In the genomic region with DNA sequence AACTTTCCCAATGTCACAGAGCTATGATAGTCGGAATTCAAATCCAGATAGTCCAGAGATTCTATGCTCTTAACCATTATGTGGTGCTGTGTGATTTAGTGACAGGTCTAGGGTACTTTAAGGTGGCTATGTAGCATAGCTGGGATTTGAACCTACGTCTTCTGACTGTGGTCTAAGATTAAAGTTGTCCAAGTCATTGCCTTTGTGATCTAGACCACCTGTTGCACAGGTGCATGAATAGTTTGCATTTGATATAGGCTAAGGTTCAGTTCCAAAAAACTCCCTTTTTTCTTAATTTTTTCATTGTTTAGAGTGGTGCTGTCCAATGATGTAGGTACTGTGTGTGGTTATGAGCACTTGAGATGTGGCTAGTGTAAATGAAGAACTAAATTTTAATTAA, we compare ENCODE assay signal across 12 cellular contexts. TPM values are rescaled to one million over a fixed set of nuclear protein-coding genes. Genes with fewer than 3 reads are reported as not detected.
DNase-seq lines count a peak whose midpoint lies in the region; ATAC-seq and TF ChIP-seq lines count a peak whose summit lies in the region.
"Had no signal": no experiment of that assay in that cellular context is flagged by ENCODE, and none has a peak within 500 bp of the region (broad histone marks: within the 10 kb centered on the region; RNA-seq: fewer than 3 reads in every experiment).

No MANE protein-coding gene starts in this region.

- WGBS in transverse colon (ENCODE audit: low coverage in 1 of 2), 2 donors = 88 to 90% methylated on average over 2 of the region's 2 CpGs

- no peak for DNase-seq in CD4-positive, alpha-beta T cell
- no peak for DNase-seq in activated naive CD8-positive, alpha-beta T cell treated with anti-CD3 and anti-CD28 coated beads, Interleukin-2, amount 10 ng/mL, durations not matched to agents 7 days and 5 days
- no peak for DNase-seq in naive thymus-derived CD4-positive, alpha-beta T cell
- DNase-seq in foreskin melanocyte = no peak
- DNase-seq in transverse colon = no peak
- DNase-seq: activated CD4-positive, alpha-beta T cell treated with anti-CD3 and anti-CD28 coated beads for 48 hours; foreskin fibroblast; sigmoid colon had no signal

- peaks cover 11% of the 10 kb centered on the region for H3K4me1 ChIP-seq in HEK293 (ENCODE audit: control insufficient read depth, insufficient read depth, low read length)
- peaks cover 28 to 30% of the 10 kb centered on the region in 2 donors for H3K4me1 ChIP-seq in naive thymus-derived CD4-positive, alpha-beta T cell (ENCODE audit: control insufficient read depth in 2 of 2, insufficient read depth in 2 of 2, low read length in 2 of 2)
- peaks cover 5 to 41% (median 36%) of the 10 kb centered on the region in 4 donors for H3K4me1 ChIP-seq in transverse colon

- TF ChIP-seq CTCF in CD4-positive, alpha-beta T cell (IDR thresholded peaks at IDR 0.05) = no peak
- TF ChIP-seq CTCF in HEK293 (tag by site-specific recombination; IDR thresholded peaks at IDR 0.05) (no peak), transverse colon (IDR thresholded peaks at IDR 0.05) (no peak)

- peaks cover 61% of the 10 kb centered on the region for H3K36me3 Mint-ChIP-seq in CD4-positive, alpha-beta T cell (ENCODE audit: low read depth)
- H3K36me3 Mint-ChIP-seq in activated naive CD8-positive, alpha-beta T cell treated with anti-CD3 and anti-CD28 coated beads, Interleukin-2, amount 10 ng/mL, durations not matched to agents 7 days and 5 days = peaks cover 16% of the 10 kb centered on the region
- peaks cover 0 to 23% (median 17%) of the 10 kb centered on the region in 5 donors for H3K36me3 Mint-ChIP-seq in naive thymus-derived CD4-positive, alpha-beta T cell

- H3K4me1 Mint-ChIP-seq in CD4-positive, alpha-beta T cell (ENCODE audit: low read depth) = peaks cover 67% of the 10 kb centered on the region
- peaks cover 28% of the 10 kb centered on the region for H3K4me1 Mint-ChIP-seq in activated naive CD8-positive, alpha-beta T cell treated with anti-CD3 and anti-CD28 coated beads, Interleukin-2, amount 10 ng/mL, durations not matched to agents 7 days and 5 days
- peaks cover 38 to 75% (median 63%) of the 10 kb centered on the region in 7 donors for H3K4me1 Mint-ChIP-seq in naive thymus-derived CD4-positive, alpha-beta T cell

- no peaks in the 10 kb centered on the region for H3K27me3 ChIP-seq in CD4-positive, alpha-beta T cell (ENCODE audit: control insufficient read depth, insufficient read depth, low read length)
- H3K27me3 ChIP-seq in naive thymus-derived CD4-positive, alpha-beta T cell (ENCODE audit: control insufficient read depth in 2 of 2, insufficient read depth in 2 of 2, low read length in 2 of 2) = no peaks in the 10 kb centered on the region
- H3K27me3 ChIP-seq in transverse colon = no peaks in the 10 kb centered on the region
- H3K27me3 ChIP-seq: ascending aorta, sigmoid colon had no signal

- no peaks in the 10 kb centered on the region for H3K27me3 Mint-ChIP-seq in CD4-positive, alpha-beta T cell
- no peaks in the 10 kb centered on the region for H3K27me3 Mint-ChIP-seq in activated naive CD8-positive, alpha-beta T cell treated with anti-CD3 and anti-CD28 coated beads, Interleukin-2, amount 10 ng/mL, durations not matched to agents 7 days and 5 days
- peaks cover 0 to 5% (median 0%) of the 10 kb centered on the region in 5 donors for H3K27me3 Mint-ChIP-seq in naive thymus-derived CD4-positive, alpha-beta T cell

- H3K36me3 ChIP-seq in HEK293 (ENCODE audit: control insufficient read depth in 2 of 2, insufficient read depth in 1 of 2, low read length in 2 of 2) = peaks cover 16 to 46% of the 10 kb centered on the region in 2 experiments
- peaks cover 0 to 5% (median 0%) of the 10 kb centered on the region in 3 experiments for H3K36me3 ChIP-seq in naive thymus-derived CD4-positive, alpha-beta T cell (ENCODE audit: control insufficient read depth in 2 of 3, insufficient read depth in 3 of 3, low read length in 3 of 3)
- no peaks in the 10 kb centered on the region for H3K36me3 ChIP-seq in transverse colon
- H3K36me3 ChIP-seq: sigmoid colon had no signal

- ATAC-seq in CD4-positive, alpha-beta T cell (ENCODE audit: poor library complexity) = no peak
- ATAC-seq in activated naive CD8-positive, alpha-beta T cell treated with anti-CD3 and anti-CD28 coated beads, Interleukin-2, amount 10 ng/mL, durations not matched to agents 7 days and 5 days (ENCODE audit: low read depth) = no peak
- no peak for ATAC-seq in naive thymus-derived CD4-positive, alpha-beta T cell
- ATAC-seq in HG02759 (IDR thresholded peaks at IDR 0.05; ENCODE audit: unreplicated experiment) = no peak

- POLR2A ChIA-PET in CD4-positive, alpha-beta T cell (lab: Charles Lee) = interaction anchor here (0.9 to 1.4 kb wide), 2 partner anchors 28 to 50 kb away, joined by 3 to 5 read pairs; partner anchors contain the start of gene MATR3
- POLR2A ChIA-PET in HEK293 (lab: Yijun Ruan, JAX) = interaction anchor here (1.5 kb wide), 1 partner anchor 20 kb away, joined by 4 read pairs; no protein-coding TSS in a partner anchor
- POLR2A ChIA-PET in activated naive CD8-positive, alpha-beta T cell treated with anti-CD3 and anti-CD28 coated beads, Interleukin-2, amount 10 ng/mL, durations not matched to agents 7 days and 5 days (lab: Charles Lee) = interaction anchor here (0.6 to 1.4 kb wide), 3 partner anchors 8 to 1601 kb away, joined by 3 to 5 read pairs (median 5); no protein-coding TSS in a partner anchor
- POLR2A ChIA-PET in naive thymus-derived CD4-positive, alpha-beta T cell (lab: Charles Lee) = interaction anchor here (0.7 to 1.2 kb wide), 3 partner anchors 40 to 51 kb away, joined by 3 to 5 read pairs (median 4); partner anchors contain the start of gene MATR3

- H3K9me3 Mint-ChIP-seq in CD4-positive, alpha-beta T cell = no peaks in the 10 kb centered on the region
- H3K9me3 Mint-ChIP-seq in activated naive CD8-positive, alpha-beta T cell treated with anti-CD3 and anti-CD28 coated beads, Interleukin-2, amount 10 ng/mL, durations not matched to agents 7 days and 5 days = no peaks in the 10 kb centered on the region
- peaks cover 0 to 11% (median 0%) of the 10 kb centered on the region in 11 donors for H3K9me3 Mint-ChIP-seq in naive thymus-derived CD4-positive, alpha-beta T cell

- H3K27ac ChIP-seq in CD4-positive, alpha-beta T cell (ENCODE audit: low read depth, low read length) = no peak overlapping the region
- no peak overlapping the region for H3K27ac ChIP-seq in HEK293 (ENCODE audit: extremely low read depth, low read depth, low read length)
- H3K27ac ChIP-seq in naive thymus-derived CD4-positive, alpha-beta T cell (ENCODE audit: low read depth, low read length) = no peak overlapping the region
- no peak overlapping the region for H3K27ac ChIP-seq in transverse colon
- H3K27ac ChIP-seq: ascending aorta, sigmoid colon had no signal

- no peaks in the 10 kb centered on the region for H3K9me3 ChIP-seq in CD4-positive, alpha-beta T cell (ENCODE audit: control insufficient read depth, low read length)
- no peaks in the 10 kb centered on the region for H3K9me3 ChIP-seq in HEK293 (ENCODE audit: control insufficient read depth, insufficient read depth, low read depth, low read length)
- no peaks in the 10 kb centered on the region for H3K9me3 ChIP-seq in naive thymus-derived CD4-positive, alpha-beta T cell (ENCODE audit: control insufficient read depth in 2 of 3, low read length in 3 of 3)
- H3K9me3 ChIP-seq in transverse colon = no peaks in the 10 kb centered on the region
- H3K9me3 ChIP-seq: ascending aorta, sigmoid colon had no signal

- H3K4me3 ChIP-seq in HEK293 (ENCODE audit: low read depth, low read length) (no peak overlapping the region), transverse colon (no peak overlapping the region)
- H3K4me3 ChIP-seq in naive thymus-derived CD4-positive, alpha-beta T cell (ENCODE audit: low read length) = no peak overlapping the region
- H3K4me3 ChIP-seq: sigmoid colon had no signal

- in situ Hi-C loops in transverse colon (cut with MboI; ENCODE audit: low pct_ligation_motif_present in 1 of 4, low pct_unique_long_range_greater_than_20kb in 1 of 4, low sequenced_read_pairs in 3 of 4) = no loop called here

- peak overlapping the region; percentile 24 for H3K27ac Mint-ChIP-seq in CD4-positive, alpha-beta T cell
- no peak overlapping the region for H3K27ac Mint-ChIP-seq in activated naive CD8-positive, alpha-beta T cell treated with anti-CD3 and anti-CD28 coated beads, Interleukin-2, amount 10 ng/mL, durations not matched to agents 7 days and 5 days
- H3K27ac Mint-ChIP-seq in naive thymus-derived CD4-positive, alpha-beta T cell = peak overlapping the region in 4 of 9 donors; percentile 28 to 41 (median 36)

- CTCF ChIA-PET in CD4-positive, alpha-beta T cell (lab: Charles Lee) = no interaction called here
- CTCF ChIA-PET in HEK293 (lab: Yijun Ruan, JAX) = interaction anchor here (0.6 to 0.7 kb wide), 2 partner anchors 16 to 991 kb away, joined by 3 read pairs; no protein-coding TSS in a partner anchor
- CTCF ChIA-PET in naive thymus-derived CD4-positive, alpha-beta T cell (lab: Charles Lee) = no interaction called here

- peak overlapping the region; percentile 74 for H3K4me3 Mint-ChIP-seq in CD4-positive, alpha-beta T cell
- H3K4me3 Mint-ChIP-seq in activated naive CD8-positive, alpha-beta T cell treated with anti-CD3 and anti-CD28 coated beads, Interleukin-2, amount 10 ng/mL, durations not matched to agents 7 days and 5 days = peak overlapping the region; percentile 31
- peak overlapping the region; percentile 65 to 100 (median 95) for H3K4me3 Mint-ChIP-seq in naive thymus-derived CD4-positive, alpha-beta T cell

- intact Hi-C loops in CD4-positive, alpha-beta T cell (cut with DNase I, micrococcal nuclease) = loop anchor here (5.0 kb wide), 5 partner anchors 43 to 767 kb away; partner anchors contain the start of genes HSPA9 (in 1 of the 2), MZB1 (in 1 of the 2) and UBE2D2 (in 1 of the 2)
- intact Hi-C loops in naive thymus-derived CD4-positive, alpha-beta T cell (cut with micrococcal nuclease) = loop anchor here (5.0 to 10.0 kb wide), 7 partner anchors 72 to 1061 kb away; partner anchors contain the start of genes ANKHD1 (in 2 of the 2), CDC25C (in 1 of the 2), CYSTM1 (in 1 of the 2) and FAM53C (in 1 of the 2)
- intact Hi-C loops in transverse colon (cut with DNase I; ENCODE audit: low total_unique reads) = no loop called here

- TF ChIP-seq POLR2A in transverse colon (IDR thresholded peaks at IDR 0.05) = no peak

- TF ChIP-seq EP300 in transverse colon (IDR thresholded peaks at IDR 0.05; ENCODE audit: low read depth) = no peak

RNA-seq across cellular contexts. Expression of gene PAIP2, which starts 2.5 kb away (rescaled TPM):
- total RNA-seq in CD4-positive, alpha-beta T cell = 100 to 1,000 TPM; 151 to 156 TPM
- total RNA-seq in activated naive CD8-positive, alpha-beta T cell treated with anti-CD3 and anti-CD28 coated beads, Interleukin-2, amount 10 ng/mL, durations not matched to agents 7 days and 5 days = 100 to 1,000 TPM; 108 to 118 TPM
- 100 to 1,000 TPM in 3 of 5 experiments, 10 to 100 TPM in 2; 88.8 to 121 (median 106) TPM for total RNA-seq in naive thymus-derived CD4-positive, alpha-beta T cell
- 100 to 1,000 TPM; 374 to 417 TPM for polyA plus RNA-seq in naive thymus-derived CD4-positive, alpha-beta T cell
- 10 to 100 TPM; 13.8 to 67.3 (median 36.5) TPM for total RNA-seq in transverse colon

RNA-seq across cellular contexts. Expression of gene SLC23A1, which starts 38.9 kb away (rescaled TPM):
- not detected for total RNA-seq in CD4-positive, alpha-beta T cell
- total RNA-seq in activated naive CD8-positive, alpha-beta T cell treated with anti-CD3 and anti-CD28 coated beads, Interleukin-2, amount 10 ng/mL, durations not matched to agents 7 days and 5 days = 1 to 10 TPM; 1.3 to 1.8 TPM
- 1 to 10 TPM in 1 of 5 experiments, not detected in 4; 4.7 TPM for total RNA-seq in naive thymus-derived CD4-positive, alpha-beta T cell
- not detected for polyA plus RNA-seq in naive thymus-derived CD4-positive, alpha-beta T cell
- total RNA-seq in transverse colon = 1 to 10 TPM in 2 of 4 donors, under 1 TPM in 1, not detected in 1; 0.80 to 9.5 (median 7.4) TPM
- total RNA-seq: ascending aorta, sigmoid colon, subcutaneous adipose tissue had no signal

RNA-seq across cellular contexts. Expression of gene MZB1, which starts 45.5 kb away (rescaled TPM):
- under 1 TPM; 0.42 to 0.63 TPM for total RNA-seq in CD4-positive, alpha-beta T cell
- total RNA-seq in activated naive CD8-positive, alpha-beta T cell treated with anti-CD3 and anti-CD28 coated beads, Interleukin-2, amount 10 ng/mL, durations not matched to agents 7 days and 5 days = 10 to 100 TPM; 21.8 to 22.6 TPM
- total RNA-seq in naive thymus-derived CD4-positive, alpha-beta T cell = 10 to 100 TPM in 3 of 5 experiments, under 1 TPM in 2; 0.60 to 70.6 (median 12.8) TPM
- under 1 TPM; 0.25 to 0.80 TPM for polyA plus RNA-seq in naive thymus-derived CD4-positive, alpha-beta T cell
- 10 to 100 TPM in 1 of 4 donors, 1 to 10 TPM in 1, not detected in 2; 4.0 to 39.2 TPM for total RNA-seq in transverse colon

RNA-seq across cellular contexts. Expression of gene MATR3, which starts 50.6 kb away (rescaled TPM):
- 100 to 1,000 TPM; 376 to 401 TPM for total RNA-seq in CD4-positive, alpha-beta T cell
- total RNA-seq in activated naive CD8-positive, alpha-beta T cell treated with anti-CD3 and anti-CD28 coated beads, Interleukin-2, amount 10 ng/mL, durations not matched to agents 7 days and 5 days = 100 to 1,000 TPM; 174 to 183 TPM
- 100 to 1,000 TPM; 219 to 333 (median 274) TPM for total RNA-seq in naive thymus-derived CD4-positive, alpha-beta T cell
- polyA plus RNA-seq in naive thymus-derived CD4-positive, alpha-beta T cell = 100 to 1,000 TPM; 313 to 379 TPM
- total RNA-seq in transverse colon = 100 to 1,000 TPM in 3 of 4 donors, 10 to 100 TPM in 1; 97.3 to 190 (median 134) TPM

RNA-seq across cellular contexts. Expression of gene PROB1, which starts 50.7 kb away (rescaled TPM):
- total RNA-seq in CD4-positive, alpha-beta T cell = under 1 TPM; 0.25 to 0.41 TPM
- total RNA-seq in activated naive CD8-positive, alpha-beta T cell treated with anti-CD3 and anti-CD28 coated beads, Interleukin-2, amount 10 ng/mL, durations not matched to agents 7 days and 5 days = 1 to 10 TPM; 4.1 to 4.3 TPM
- total RNA-seq in naive thymus-derived CD4-positive, alpha-beta T cell = 1 to 10 TPM in 2 of 5 experiments, under 1 TPM in 3; 0.58 to 4.9 (median 0.97) TPM
- polyA plus RNA-seq in naive thymus-derived CD4-positive, alpha-beta T cell = under 1 TPM in 1 of 2 donors, not detected in 1; 0.26 TPM
- total RNA-seq in transverse colon = 1 to 10 TPM in 1 of 4 donors, under 1 TPM in 2, not detected in 1; 0.55 to 1.1 (median 0.60) TPM

Comparison
In these comparisons a context has a peak if more than half of its experiments do, and no peak if none do; other contexts are left out.
1. H3K4me3 Mint-ChIP-seq: peak in every context shown above with its lines; median percentile 95 in naive thymus-derived CD4-positive, alpha-beta T cell; 74 in CD4-positive, alpha-beta T cell; 31 in activated naive CD8-positive, alpha-beta T cell treated with anti-CD3 and anti-CD28 coated beads, Interleukin-2, amount 10 ng/mL, durations not matched to agents 7 days and 5 days.